In genomic region chr17:76681222-76682137, GRCh38 we compare ENCODE assay signal across 8 cellular contexts. TPM values are rescaled to one million over a fixed set of nuclear protein-coding genes. Genes with fewer than 3 reads are reported as not detected.
DNase-seq lines count a peak whose midpoint lies in the region; ATAC-seq and TF ChIP-seq lines count a peak whose summit lies in the region.

No MANE protein-coding gene starts in this region.

- WGBS in esophagus squamous epithelium, 2 donors, result 39% methylated on average over 6 to 9 of the region's 16 CpGs

- ATAC-seq in stimulated activated naive CD8-positive, alpha-beta T cell treated with anti-CD3 and anti-CD28 coated beads, Interleukin-15, Interleukin-2, amounts not matched to agents 100 U/mL and 50 U/mL, for 24 hours, result peak; percentile 41
- ATAC-seq in GM21367 (IDR thresholded peaks at IDR 0.05; ENCODE audit: unreplicated experiment), result no peak

- H3K27ac ChIP-seq in OCI-LY3 (ENCODE audit: low read length) (no peak overlapping the region), esophagus squamous epithelium (peak overlapping the region; percentile 30 to 73 (median 62))

- H3K79me2 ChIP-seq in OCI-LY3 (ENCODE audit: low read length), result no peaks in the 10 kb centered on the region

- no peaks in the 10 kb centered on the region for H3K36me3 ChIP-seq in OCI-LY3 (replicated peaks; ENCODE audit: low read depth, low read length)
- H3K36me3 ChIP-seq in esophagus squamous epithelium, result peaks cover 0 to 43% (median 0%) of the 10 kb centered on the region in 3 donors

- H3K4me2 ChIP-seq in OCI-LY3 (ENCODE audit: low read length), result no peak overlapping the region

- no peak for TF ChIP-seq POLR2A in esophagus squamous epithelium (IDR thresholded peaks at IDR 0.05)

- no peaks in the 10 kb centered on the region for H3K36me3 Mint-ChIP-seq in nephron (ENCODE audit: low read depth)

- H3K27me3 Mint-ChIP-seq in nephron (ENCODE audit: low read depth), result no peaks in the 10 kb centered on the region

- no peaks in the 10 kb centered on the region for H3K27me3 ChIP-seq in OCI-LY3 (ENCODE audit: low read depth, low read length)
- no peaks in the 10 kb centered on the region for H3K27me3 ChIP-seq in esophagus squamous epithelium

- H2AFZ ChIP-seq in OCI-LY3 (ENCODE audit: low read depth, low read length), result no peak overlapping the region

- H4K20me1 ChIP-seq in OCI-LY3 (ENCODE audit: insufficient read depth, low read length), result no peaks in the 10 kb centered on the region

- H3K4me1 ChIP-seq in OCI-LY3 (ENCODE audit: low read length) (no peaks in the 10 kb centered on the region), esophagus squamous epithelium (peaks cover 14 to 57% (median 23%) of the 10 kb centered on the region in 3 donors)

- DNase-seq in C1 segment of cervical spinal cord (lab: John Stamatoyannopoulos, UW) (peak in 10 of 14 donors; percentile 17 to 62 (median 30)), HT-29 (ENCODE audit: low spot score) (peak; percentile 85), activated T-cell treated with anti-CD3 and anti-CD28 coated beads for 4 hours (peak; percentile 52), esophagus squamous epithelium (lab: John Stamatoyannopoulos, UW) (no peak)
- DNase-seq in stimulated activated naive CD8-positive, alpha-beta T cell treated with anti-CD3 and anti-CD28 coated beads, Interleukin-15, Interleukin-2, amounts not matched to agents 100 U/mL and 50 U/mL, for 24 hours, result peak; percentile 75

- H3K9ac ChIP-seq in OCI-LY3 (ENCODE audit: low read length), result no peak overlapping the region

- peak overlapping the region; percentile 80 to 93 (median 88) for H3K27ac Mint-ChIP-seq in nephron

- H3K4me3 ChIP-seq in OCI-LY3 (ENCODE audit: low read length) (no peak overlapping the region), esophagus squamous epithelium (no peak overlapping the region)

- TF ChIP-seq CTCF in OCI-LY3 (IDR thresholded peaks at IDR 0.05; ENCODE audit: low read depth, low read length) (peak; percentile 87), esophagus squamous epithelium (IDR thresholded peaks at IDR 0.05) (peak; percentile 48 to 91 (median 77)), nephron (IDR thresholded peaks at IDR 0.05; ENCODE audit: unreplicated experiment in 3 of 3) (peak; percentile 67 to 83 (median 74))

- H3K4me3 Mint-ChIP-seq in nephron, result peak overlapping the region in 2 of 3 experiments; percentile 28 to 37

- no peaks in the 10 kb centered on the region for H3K9me3 ChIP-seq in OCI-LY3 (ENCODE audit: insufficient read depth, low read length)
- H3K9me3 ChIP-seq in esophagus squamous epithelium, result no peaks in the 10 kb centered on the region

- no peaks in the 10 kb centered on the region for H3K9me3 Mint-ChIP-seq in nephron

- intact Hi-C loops in esophagus squamous epithelium (cut with DNase I), result loop anchor here (10.0 kb wide), 1 partner anchor 157 kb away; no protein-coding TSS in a partner anchor

- peaks cover 49% of the 10 kb centered on the region for H3K4me1 Mint-ChIP-seq in nephron

RNA-seq across cellular contexts. Expression of gene MXRA7, which starts 29.3 kb away (rescaled TPM):
- 0.23 and 0.99 TPM in 2 replicates for total RNA-seq in HT-29 (2014; rRNA removed; shearing (Covaris generic))
- total RNA-seq in esophagus squamous epithelium, result 100 to 1,000 TPM in 1 of 4 donors, 10 to 100 TPM in 3; 11.0 to 116 (median 39.2) TPM

RNA-seq across cellular contexts. Expression of gene ST6GALNAC1, which starts 37.9 kb away (rescaled TPM):
- total RNA-seq in HT-29 (2014; rRNA removed; shearing (Covaris generic)), result 5.3 and 9.6 TPM in 2 replicates
- total RNA-seq in esophagus squamous epithelium, result 10 to 100 TPM; 10.6 to 63.3 (median 32.7) TPM

RNA-seq across cellular contexts. Expression of gene JMJD6, which starts 44.9 kb away (rescaled TPM):
- total RNA-seq in HT-29 (2014; rRNA removed; shearing (Covaris generic)), result 28.0 and 34.0 TPM in 2 replicates
- 10 to 100 TPM; 13.0 to 17.2 (median 16.7) TPM for total RNA-seq in esophagus squamous epithelium

RNA-seq across cellular contexts. Expression of gene METTL23, which starts 45.2 kb away (rescaled TPM):
- 52.1 and 52.8 TPM in 2 replicates for total RNA-seq in HT-29 (2014; rRNA removed; shearing (Covaris generic))
- 10 to 100 TPM; 14.6 to 33.0 (median 24.7) TPM for total RNA-seq in esophagus squamous epithelium

RNA-seq across cellular contexts. Expression of gene SRSF2, which starts 55.7 kb away (rescaled TPM):
- 1,245 and 1,410 TPM in 2 replicates for total RNA-seq in HT-29 (2014; rRNA removed; shearing (Covaris generic))
- 100 to 1,000 TPM; 203 to 286 (median 233) TPM for total RNA-seq in esophagus squamous epithelium
